ENCODE assay signal across 2 cellular contexts in genomic region chr3:21785765-21786453, GRCh38.
TF ChIP-seq lines count a peak whose summit lies in the region.

No MANE protein-coding gene starts in this region.

TF ChIP-seq in SK-N-SH, 30 proteins besides CTCF, POLR2A, EP300 and RAD21:
- TF ChIP-seq TAF1 (IDR thresholded peaks at IDR 0.05; ENCODE audit: borderline replicate concordance, low read depth, low read length) = no peak
- TF ChIP-seq JUND (IDR thresholded peaks at IDR 0.05) = no peak
- TF ChIP-seq, protein P1, sequence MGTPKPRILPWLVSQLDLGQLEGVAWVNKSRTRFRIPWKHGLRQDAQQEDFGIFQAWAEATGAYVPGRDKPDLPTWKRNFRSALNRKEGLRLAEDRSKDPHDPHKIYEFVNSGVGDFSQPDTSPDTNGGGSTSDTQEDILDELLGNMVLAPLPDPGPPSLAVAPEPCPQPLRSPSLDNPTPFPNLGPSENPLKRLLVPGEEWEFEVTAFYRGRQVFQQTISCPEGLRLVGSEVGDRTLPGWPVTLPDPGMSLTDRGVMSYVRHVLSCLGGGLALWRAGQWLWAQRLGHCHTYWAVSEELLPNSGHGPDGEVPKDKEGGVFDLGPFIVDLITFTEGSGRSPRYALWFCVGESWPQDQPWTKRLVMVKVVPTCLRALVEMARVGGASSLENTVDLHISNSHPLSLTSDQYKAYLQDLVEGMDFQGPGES (IDR thresholded peaks at IDR 0.05; ENCODE audit: low read depth, low read length) = no peak
- TF ChIP-seq SMC3 (IDR thresholded peaks at IDR 0.05; ENCODE audit: low read depth, low read length) = no peak
- TF ChIP-seq ZBTB33 (IDR thresholded peaks at IDR 0.05; ENCODE audit: borderline replicate concordance, low read depth) = no peak
- no peak for TF ChIP-seq NRF1 (IDR thresholded peaks at IDR 0.05; ENCODE audit: low read depth, low read length)
- no peak for TF ChIP-seq YY1 (IDR thresholded peaks at IDR 0.05; ENCODE audit: low read depth)
- no peak for TF ChIP-seq TEAD4 (IDR thresholded peaks at IDR 0.05; ENCODE audit: borderline replicate concordance, insufficient read depth)
- no peak for TF ChIP-seq RFX5 (IDR thresholded peaks at IDR 0.05; ENCODE audit: low read length)
- TF ChIP-seq GABPA (IDR thresholded peaks at IDR 0.05; ENCODE audit: low read depth) = no peak
- TF ChIP-seq FOXM1 (IDR thresholded peaks at IDR 0.05; ENCODE audit: low read depth) = no peak
- no peak for TF ChIP-seq USF2 (IDR thresholded peaks at IDR 0.05; ENCODE audit: borderline replicate concordance, low read depth, low read length)
- TF ChIP-seq FOXJ3 (CRISPR knock-in tag; IDR thresholded peaks at IDR 0.05) = no peak
- no peak for TF ChIP-seq TCF12 (IDR thresholded peaks at IDR 0.05)
- TF ChIP-seq NFIC (IDR thresholded peaks at IDR 0.05; ENCODE audit: borderline replicate concordance) = no peak
- no peak for TF ChIP-seq PBX3 (IDR thresholded peaks at IDR 0.05)
- TF ChIP-seq CHD2 (IDR thresholded peaks at IDR 0.05; ENCODE audit: low read length, partially characterized antibody) = no peak

TF ChIP-seq in SK-N-SH treated with all-trans-retinoic acid at 6 μM for 48 hours, 23 proteins besides CTCF, POLR2A, EP300 and RAD21 (continued from another document):
- TF ChIP-seq TCF4 (CRISPR knock-in tag; IDR thresholded peaks at IDR 0.05; ENCODE audit: borderline replicate concordance) (no peak), RARB (CRISPR knock-in tag; IDR thresholded peaks at IDR 0.05) (no peak), ARNTL (CRISPR knock-in tag; IDR thresholded peaks at IDR 0.05; ENCODE audit: borderline replicate concordance, low read depth) (no peak), PPARA (CRISPR knock-in tag; IDR thresholded peaks at IDR 0.05; ENCODE audit: borderline replicate concordance) (no peak), SNAI2 (CRISPR knock-in tag; IDR thresholded peaks at IDR 0.05) (no peak), ZFP30 (CRISPR knock-in tag; IDR thresholded peaks at IDR 0.05) (no peak), ISL1 (CRISPR knock-in tag; IDR thresholded peaks at IDR 0.05) (no peak), ZNF70 (CRISPR knock-in tag; IDR thresholded peaks at IDR 0.05) (no peak)
- TF ChIP-seq, protein P2, sequence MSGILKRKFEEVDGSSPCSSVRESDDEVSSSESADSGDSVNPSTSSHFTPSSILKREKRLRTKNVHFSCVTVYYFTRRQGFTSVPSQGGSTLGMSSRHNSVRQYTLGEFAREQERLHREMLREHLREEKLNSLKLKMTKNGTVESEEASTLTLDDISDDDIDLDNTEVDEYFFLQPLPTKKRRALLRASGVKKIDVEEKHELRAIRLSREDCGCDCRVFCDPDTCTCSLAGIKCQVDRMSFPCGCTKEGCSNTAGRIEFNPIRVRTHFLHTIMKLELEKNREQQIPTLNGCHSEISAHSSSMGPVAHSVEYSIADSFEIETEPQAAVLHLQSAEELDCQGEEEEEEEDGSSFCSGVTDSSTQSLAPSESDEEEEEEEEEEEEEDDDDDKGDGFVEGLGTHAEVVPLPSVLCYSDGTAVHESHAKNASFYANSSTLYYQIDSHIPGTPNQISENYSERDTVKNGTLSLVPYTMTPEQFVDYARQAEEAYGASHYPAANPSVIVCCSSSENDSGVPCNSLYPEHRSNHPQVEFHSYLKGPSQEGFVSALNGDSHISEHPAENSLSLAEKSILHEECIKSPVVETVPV (CRISPR knock-in tag; IDR thresholded peaks at IDR 0.05) = no peak
TF ChIP-seq in SK-N-SH treated with all-trans-retinoic acid at 6 μM for 48 hours: peak in this region for 0.
